ENCODE assay signal across 19 cellular contexts in genomic region chr6:34378470-34378869, GRCh38. TPM values are rescaled to one million over a fixed set of nuclear protein-coding genes. Genes with fewer than 3 reads are reported as not detected.
DNase-seq lines count a peak whose midpoint lies in the region; ATAC-seq and TF ChIP-seq lines count a peak whose summit lies in the region.
"Had no signal": no experiment of that assay in that cellular context is flagged by ENCODE, and none has a peak within 500 bp of the region (broad histone marks: within the 10 kb centered on the region; RNA-seq: fewer than 3 reads in every experiment).

No MANE protein-coding gene starts in this region.

- H3K4me3 Mint-ChIP-seq in CD14-positive monocyte (no peak overlapping the region), WTC11 (no peak overlapping the region), memory B cell (no peak overlapping the region)
- H3K4me3 Mint-ChIP-seq: CD8-positive, alpha-beta memory T cell; H9 had no signal

- DNase-seq in CD14-positive monocyte (ENCODE audit: low spot score) (no peak), HFF-Myc (ENCODE audit: extremely low read depth, low read depth) (peak; percentile 56), WTC11 (ENCODE audit: low spot score) (no peak), memory B cell (ENCODE audit: low spot score in 2 of 2) (no peak), NCI-H187 treated with DMSO at 0.1 percent for 48 hours (lab: John Stamatoyannopoulos, UW) (no peak), NCI-H748 (lab: John Stamatoyannopoulos, UW; ENCODE audit: unreplicated experiment) (no peak)
- DNase-seq: CD8-positive, alpha-beta memory T cell; DMS53; EL; H9; NCI-H1105; NCI-H2081 treated with DMSO at 0.1 percent for 48 hours; NCI-H510A; NCI-H774; SJCRH30; SW 1271 had no signal

- H3K36me3 Mint-ChIP-seq in CD14-positive monocyte (peaks cover 8 to 13% of the 10 kb centered on the region in 2 donors), WTC11 (no peaks in the 10 kb centered on the region), memory B cell (peaks cover 5% of the 10 kb centered on the region)

- CTCF ChIA-PET in WTC11 (lab: Charles Lee) = interaction anchor here (1.1 kb wide), 1 partner anchor 12 kb away, joined by 3 read pairs; no protein-coding TSS in a partner anchor

- ATAC-seq in WTC11 (peak; percentile 36; the same call in 1 of the 2 replicates), memory B cell (ENCODE audit: low read depth) (no peak), GM18907 (IDR thresholded peaks at IDR 0.05; ENCODE audit: unreplicated experiment) (no peak)

- no peaks in the 10 kb centered on the region for H3K27me3 Mint-ChIP-seq in CD14-positive monocyte (ENCODE audit: low read depth in 3 of 3)
- no peaks in the 10 kb centered on the region for H3K27me3 Mint-ChIP-seq in WTC11 (ENCODE audit: low read depth)
- H3K27me3 Mint-ChIP-seq in memory B cell = no peaks in the 10 kb centered on the region
- H3K27me3 Mint-ChIP-seq: CD8-positive, alpha-beta memory T cell had no signal

- peaks cover 20% of the 10 kb centered on the region for H3K4me1 Mint-ChIP-seq in CD14-positive monocyte
- peaks cover 3% of the 10 kb centered on the region for H3K4me1 Mint-ChIP-seq in WTC11
- H3K4me1 Mint-ChIP-seq in memory B cell = peaks cover 12% of the 10 kb centered on the region

- intact Hi-C loops in CD14-positive monocyte (cut with micrococcal nuclease) = no loop called here

- peak overlapping the region in 4 of 7 donors; percentile 6 to 87 (median 52) for H3K27ac Mint-ChIP-seq in CD14-positive monocyte
- no peak overlapping the region for H3K27ac Mint-ChIP-seq in WTC11
- peak overlapping the region; percentile 15 for H3K27ac Mint-ChIP-seq in memory B cell

- TF ChIP-seq CTCF in CD14-positive monocyte (IDR thresholded peaks at IDR 0.05) (no peak), HFF-Myc (IDR thresholded peaks at IDR 0.05; ENCODE audit: low read depth, low read length, missing control alignments) (no peak), WTC11 (IDR thresholded peaks at IDR 0.05) (no peak)

- POLR2A ChIA-PET in WTC11 (lab: Charles Lee) = no interaction called here

- H3K4me3 ChIP-seq in HFF-Myc (replicated peaks; ENCODE audit: low read depth, low read length) = no peak overlapping the region
- H3K4me3 ChIP-seq: A549; BLaER1 treated with 17β-estradiol and CSF1 and Interleukin-3, amounts not matched to agents 10 nM and 100 nM; SJCRH30 had no signal

- H3K9me3 Mint-ChIP-seq in CD14-positive monocyte (no peaks in the 10 kb centered on the region), WTC11 (no peaks in the 10 kb centered on the region), memory B cell (no peaks in the 10 kb centered on the region)
- H3K9me3 Mint-ChIP-seq: CD8-positive, alpha-beta memory T cell; H9 had no signal

TF ChIP-seq in WTC11, 78 proteins besides CTCF, POLR2A, EP300 and RAD21:
- no peak for TF ChIP-seq ERG (CRISPR knock-in tag; IDR thresholded peaks at IDR 0.05)
- no peak for TF ChIP-seq RELA (CRISPR knock-in tag; IDR thresholded peaks at IDR 0.05; ENCODE audit: borderline replicate concordance)
- no peak for TF ChIP-seq GTF2I (CRISPR knock-in tag; conservative IDR thresholded peaks at IDR 0.05)
- TF ChIP-seq MAX (CRISPR knock-in tag; IDR thresholded peaks at IDR 0.05) = no peak
- TF ChIP-seq MLX (CRISPR knock-in tag; IDR thresholded peaks at IDR 0.05) = no peak
- TF ChIP-seq PREB (CRISPR knock-in tag; IDR thresholded peaks at IDR 0.05; ENCODE audit: borderline replicate concordance) = no peak
- no peak for TF ChIP-seq FOXJ3 (CRISPR knock-in tag; IDR thresholded peaks at IDR 0.05; ENCODE audit: borderline replicate concordance)
- TF ChIP-seq GABPB1 (CRISPR knock-in tag; IDR thresholded peaks at IDR 0.05) = no peak
- TF ChIP-seq RORB (CRISPR knock-in tag; IDR thresholded peaks at IDR 0.05) = no peak
- no peak for TF ChIP-seq CDX4 (CRISPR knock-in tag; IDR thresholded peaks at IDR 0.05; ENCODE audit: borderline replicate concordance)
- no peak for TF ChIP-seq TP53 (CRISPR knock-in tag; IDR thresholded peaks at IDR 0.05)
- no peak for TF ChIP-seq HMGA2 (CRISPR knock-in tag; IDR thresholded peaks at IDR 0.05)
- TF ChIP-seq CREM (CRISPR knock-in tag; IDR thresholded peaks at IDR 0.05) = no peak
- TF ChIP-seq TEAD1 (CRISPR knock-in tag; IDR thresholded peaks at IDR 0.05) = no peak

RNA-seq across cellular contexts. Expression of gene NUDT3, which starts 14.0 kb away (rescaled TPM):
- 10 to 100 TPM in 1 of 2 donors, 1 to 10 TPM in 1; 9.3 to 10.9 TPM for polyA plus RNA-seq in CD14-positive monocyte
- 24.6 to 30.0 TPM (median 24.8 TPM) in 3 replicates for total RNA-seq in WTC11 (2021)

RNA-seq across cellular contexts. Expression of gene RPS10, which starts 47.4 kb away (rescaled TPM):
- polyA plus RNA-seq in CD14-positive monocyte = 1,000 to 10,000 TPM in 1 of 2 donors, 100 to 1,000 TPM in 1; 645 to 1,054 TPM
- 2,184 to 2,437 TPM (median 2,411 TPM) in 3 replicates for total RNA-seq in WTC11 (2021)
